Comparison of ENCODE assay signal across 7 cellular contexts in genomic region chr1:153566414-153567371, GRCh38. TPM values are rescaled to one million over a fixed set of nuclear protein-coding genes. Genes with fewer than 3 reads are reported as not detected.
DNase-seq lines count a peak whose midpoint lies in the region; ATAC-seq, FAIRE-seq and TF ChIP-seq lines count a peak whose summit lies in the region.

No MANE protein-coding gene starts in this region.

- TF ChIP-seq POLR2A in NB4 (IDR thresholded peaks at IDR 0.05; ENCODE audit: extremely low read depth, insufficient read length) (no peak), GM12878 (IDR thresholded peaks at IDR 0.05; ENCODE audit: low read depth, low read length) (no peak; the same call in 1 of the 2 replicates)

- TF ChIP-seq CTCF in NB4 (IDR thresholded peaks at IDR 0.05; ENCODE audit: low read depth, low read length), result no peak
- no peak for TF ChIP-seq CTCF in GM12878 (IDR thresholded peaks at IDR 0.05 in 2 of 3, conservative IDR thresholded peaks at IDR 0.05 in 1 of 3; ENCODE audit: control insufficient read depth in 2 of 3, extremely low read depth in 1 of 3, insufficient read depth in 1 of 3, low read depth in 3 of 3, low read length in 3 of 3)

- ATAC-seq in GM18511 (IDR thresholded peaks at IDR 0.05; ENCODE audit: unreplicated experiment) (peak; percentile 50), GM12878 (peak; percentile 79), GM19455 (IDR thresholded peaks at IDR 0.05; ENCODE audit: unreplicated experiment) (no peak)

- TF ChIP-seq RAD21 in GM12878 (IDR thresholded peaks at IDR 0.05; ENCODE audit: insufficient read depth, low read depth, low read length), result no peak

- H3K27me3 ChIP-seq in GM12878 (replicated peaks in 1 of 2; ENCODE audit: control insufficient read depth in 2 of 2, insufficient read depth in 2 of 2, low read length in 1 of 2) (no peaks in the 10 kb centered on the region), iPS DF 6.9 (ENCODE audit: control insufficient read depth, insufficient read depth, low read length) (no peaks in the 10 kb centered on the region), skeletal muscle satellite cell (ENCODE audit: control insufficient read depth, insufficient read depth, low read length) (no peaks in the 10 kb centered on the region)

- SMC1A ChIA-PET in GM12878 (lab: Charles Lee; ENCODE audit: uncharacterized antibody, unreplicated experiment), result interaction anchor here (0.8 to 2.2 kb wide), 13 partner anchors 14 to 221 kb away, joined by 3 to 21 read pairs (median 3); partner anchors contain the start of genes CHTOP and S100A6

- H3K36me3 ChIP-seq in GM12878 (ENCODE audit: control insufficient read depth in 2 of 2, insufficient read depth in 2 of 2, low read length in 1 of 2), result no peaks in the 10 kb centered on the region
- H3K36me3 ChIP-seq in iPS DF 6.9 (ENCODE audit: control insufficient read depth, insufficient read depth, low read length), result no peaks in the 10 kb centered on the region
- H3K36me3 ChIP-seq in skeletal muscle satellite cell (ENCODE audit: insufficient read depth, low read length), result no peaks in the 10 kb centered on the region

- H3K4me2 ChIP-seq in GM12878 (ENCODE audit: control insufficient read depth, insufficient read depth) (no peak overlapping the region), skeletal muscle satellite cell (ENCODE audit: low read length) (peak overlapping the region; percentile 80)

- RAD21 ChIA-PET in GM12878 (lab: Charles Lee; ENCODE audit: unreplicated experiment), result interaction anchor here (0.5 to 2.5 kb wide), 12 partner anchors 16 to 220 kb away, joined by 3 to 43 read pairs (median 5); partner anchors contain the start of genes CHTOP, S100A4, S100A5 and S100A6

- H3K9me3 ChIP-seq in GM12878 (replicated peaks; ENCODE audit: control insufficient read depth, insufficient read depth, low read length), result no peaks in the 10 kb centered on the region
- no peaks in the 10 kb centered on the region for H3K9me3 ChIP-seq in iPS DF 6.9 (ENCODE audit: control insufficient read depth, insufficient read depth, low read length)
- H3K9me3 ChIP-seq in skeletal muscle satellite cell (replicated peaks; ENCODE audit: low read length), result no peaks in the 10 kb centered on the region

- no TSS peak for BruUV-seq in GM12878 (replicated peaks; lab: Mats Ljungman, UMichigan)

- no peaks in the 10 kb centered on the region for H3K79me2 ChIP-seq in GM12878 (ENCODE audit: control insufficient read depth, insufficient read depth, low read length)

- H2AFZ ChIP-seq in GM12878 (ENCODE audit: control insufficient read depth, low read depth, low read length), result peak overlapping the region; percentile 88

- no peak for TF ChIP-seq EP300 in GM12878 (IDR thresholded peaks at IDR 0.05; ENCODE audit: borderline replicate concordance in 1 of 2, control insufficient read depth in 1 of 2, low read depth in 2 of 2, low read length in 2 of 2)

- WGBS in GM12878 (ENCODE audit: insufficient coverage, insufficient replicate concordance, low lambda C conversion rate, missing lambda C conversion rate), result 62% methylated on average over 13 of the region's 16 CpGs
- no CpG with 5 or more reads among the region's 16 CpGs for WGBS in iPS DF 6.9 (ENCODE audit: insufficient coverage, insufficient read length)

- FAIRE-seq in GM12878 (lab: Jason Lieb, UNC), result no peak

- H3K4me3 ChIP-seq in NB4 (ENCODE audit: low read depth, low read length) (no peak overlapping the region), GM12878 (no peak overlapping the region), iPS DF 6.9 (ENCODE audit: low read length) (no peak overlapping the region), skeletal muscle satellite cell (ENCODE audit: low read length) (peak overlapping the region; percentile 59)

- H3K27ac ChIP-seq in GM12878 (ENCODE audit: control insufficient read depth, insufficient read depth) (0 out of 2 replicates have a peak overlapping the region, but pooled peaks have one; percentile 11), iPS DF 6.9 (ENCODE audit: low read length) (no peak overlapping the region)

- H3K9ac ChIP-seq in GM12878 (ENCODE audit: control insufficient read depth, insufficient read depth, low read length) (no peak overlapping the region; the same call in 1 of the 2 replicates), skeletal muscle satellite cell (ENCODE audit: low read depth, low read length) (peak overlapping the region; percentile 93)

- intact Hi-C loops in GM12878 (cut with micrococcal nuclease; ENCODE audit: unreplicated experiment), result loop anchor here (5.0 kb wide), 2 partner anchors 34 to 181 kb away; no protein-coding TSS in a partner anchor

- CTCF ChIA-PET in GM12878 (lab: Yijun Ruan, JAX), result interaction anchor here (0.6 to 8.3 kb wide), 18 partner anchors 9 to 450 kb away, joined by 3 to 113 read pairs (median 4); partner anchors contain the start of genes CHTOP, S100A13, S100A14 and S100A5

- H3K4me1 ChIP-seq in GM12878 (ENCODE audit: control insufficient read depth, insufficient read depth, low read length) (peaks cover 15% of the 10 kb centered on the region), iPS DF 6.9 (ENCODE audit: control insufficient read depth, insufficient read depth, low read length) (peaks cover 17% of the 10 kb centered on the region), skeletal muscle satellite cell (ENCODE audit: control insufficient read depth, insufficient read depth, low read length) (peaks cover 57% of the 10 kb centered on the region)

- DNase-seq in NB4 (ENCODE audit: low read depth) (peak; percentile 97), UCSD-AML1 (lab: John Stamatoyannopoulos, UW; ENCODE audit: unreplicated experiment) (peak; percentile 89), GM12878 (ENCODE audit: low read depth, low spot score) (peak; percentile 37), iPS DF 6.9 (ENCODE audit: low read depth, low spot score) (peak; percentile 74)

- in situ Hi-C loops in GM12878 (cut with MboI), result no loop called here

- POLR2A ChIA-PET in GM12878 (lab: Charles Lee), result interaction anchor here (0.6 to 4.1 kb wide), 10 partner anchors 12 to 223 kb away, joined by 3 to 34 read pairs (median 4); partner anchors contain the start of genes CHTOP, S100A4, S100A5 and S100A6

- H4K20me1 ChIP-seq in GM12878 (ENCODE audit: control insufficient read depth, insufficient read depth), result no peaks in the 10 kb centered on the region

RNA-seq across cellular contexts. Expression of gene S100A2, which starts 1.0 kb away (rescaled TPM):
- total RNA-seq in GM12878 (2013; cell fraction: nucleolus; rRNA removed), result 1.3 TPM in 1 of 2 replicates, not detected in the other
- 0.11 and 0.76 TPM in 2 replicates for total RNA-seq in GM12878 (2014; rRNA removed)
- total RNA-seq in GM12878 (2014; rRNA removed; fragmentation: Illumina TruSeq; extraction: Trizol), result 0.69 and 0.76 TPM in 2 replicates
- total RNA-seq in GM12878 (2021), result 0.69 and 0.77 TPM in 2 replicates
- not detected for polyA plus RNA-seq in GM12878 (2011; ENCODE audit: low read depth)
- 0.37 and 1.5 TPM in 2 replicates for polyA plus RNA-seq in GM12878 (2011; rRNA removed)
- 0.58 and 0.64 TPM in 2 replicates for polyA plus RNA-seq in GM12878 (2011; cell fraction: cytosol; rRNA removed)
- polyA plus RNA-seq in GM12878 (2011; cell fraction: nucleus; rRNA removed), result 0.42 and 0.51 TPM in 2 replicates
- not detected in 2 replicates for polyA plus RNA-seq in GM12878 (2012)
- polyA plus RNA-seq in GM12878 (2014; fragmentation: Illumina TruSeq; extraction: Trizol), result 0.92 TPM in 1 of 2 replicates, not detected in the other
- polyA plus RNA-seq in GM12878 (2014; fragmentation: Nextera tagmentation; extraction: Ambion mirVana), result 1 to 10 TPM in 1 of 2 experiments, under 1 TPM in 1; 0.23 to 1.2 TPM
- polyA plus RNA-seq in GM12878 (2014; rRNA removed), result 0.37 and 1.4 TPM in 2 replicates
- polyA plus RNA-seq in GM12878 (2016; fragmentation: Nextera tagmentation; extraction: Ambion mirVana), result under 1 TPM in 1 of 2 experiments, not detected in 1; 0.42 TPM
- 0.66 TPM in 1 of 2 replicates, not detected in the other for polyA minus RNA-seq in GM12878 (2011; rRNA and poly(A)+ RNA removed)
- not detected in 2 replicates for polyA minus RNA-seq in GM12878 (2011; cell fraction: cytosol; rRNA and poly(A)+ RNA removed)
- not detected in 2 replicates for polyA minus RNA-seq in GM12878 (2011; cell fraction: nucleus; rRNA and poly(A)+ RNA removed)
- total RNA-seq in skeletal muscle satellite cell (2012; rRNA removed), result 2.5 and 3.9 TPM in 2 replicates

RNA-seq across cellular contexts. Expression of gene S100A3, which starts 17.6 kb away (rescaled TPM):
- total RNA-seq in GM12878 (2013; cell fraction: nucleolus; rRNA removed), result not detected in 2 replicates
- not detected in 2 replicates for total RNA-seq in GM12878 (2014; rRNA removed)
- total RNA-seq in GM12878 (2014; rRNA removed; fragmentation: Illumina TruSeq; extraction: Trizol), result not detected in 2 replicates
- 0.29 TPM in 1 of 2 replicates, not detected in the other for total RNA-seq in GM12878 (2021)
- polyA plus RNA-seq in GM12878 (2011; ENCODE audit: low read depth), result not detected
- polyA plus RNA-seq in GM12878 (2011; rRNA removed), result 0.32 and 0.45 TPM in 2 replicates
- 0.39 and 0.57 TPM in 2 replicates for polyA plus RNA-seq in GM12878 (2011; cell fraction: cytosol; rRNA removed)
- polyA plus RNA-seq in GM12878 (2011; cell fraction: nucleus; rRNA removed), result not detected in 2 replicates
- polyA plus RNA-seq in GM12878 (2012), result not detected in 2 replicates
- not detected in 2 replicates for polyA plus RNA-seq in GM12878 (2014; fragmentation: Illumina TruSeq; extraction: Trizol)
- polyA plus RNA-seq in GM12878 (2014; fragmentation: Nextera tagmentation; extraction: Ambion mirVana), result not detected
- polyA plus RNA-seq in GM12878 (2014; rRNA removed), result 0.32 TPM in 1 of 2 replicates, not detected in the other
- not detected for polyA plus RNA-seq in GM12878 (2016; fragmentation: Nextera tagmentation; extraction: Ambion mirVana)
- polyA minus RNA-seq in GM12878 (2011; rRNA and poly(A)+ RNA removed), result 1.2 TPM in 1 of 2 replicates, not detected in the other
- not detected in 2 replicates for polyA minus RNA-seq in GM12878 (2011; cell fraction: cytosol; rRNA and poly(A)+ RNA removed)
- polyA minus RNA-seq in GM12878 (2011; cell fraction: nucleus; rRNA and poly(A)+ RNA removed), result not detected in 2 replicates
- total RNA-seq in skeletal muscle satellite cell (2012; rRNA removed), result 11.6 and 13.2 TPM in 2 replicates

RNA-seq across cellular contexts. Expression of gene S100A4, which starts 21.1 kb away (rescaled TPM):
- 3.0 and 3.6 TPM in 2 replicates for total RNA-seq in GM12878 (2013; cell fraction: nucleolus; rRNA removed)
- 19.9 and 25.9 TPM in 2 replicates for total RNA-seq in GM12878 (2014; rRNA removed)
- 26.2 and 30.4 TPM in 2 replicates for total RNA-seq in GM12878 (2014; rRNA removed; fragmentation: Illumina TruSeq; extraction: Trizol)
- total RNA-seq in GM12878 (2021), result 29.5 and 34.0 TPM in 2 replicates
- 13.4 TPM for polyA plus RNA-seq in GM12878 (2011; ENCODE audit: low read depth)
- polyA plus RNA-seq in GM12878 (2011; rRNA removed), result 10.3 and 14.2 TPM in 2 replicates
- 15.2 and 20.3 TPM in 2 replicates for polyA plus RNA-seq in GM12878 (2011; cell fraction: cytosol; rRNA removed)
- 6.0 and 9.9 TPM in 2 replicates for polyA plus RNA-seq in GM12878 (2011; cell fraction: nucleus; rRNA removed)
- 7.0 and 13.3 TPM in 2 replicates for polyA plus RNA-seq in GM12878 (2012)
- 26.2 and 28.4 TPM in 2 replicates for polyA plus RNA-seq in GM12878 (2014; fragmentation: Illumina TruSeq; extraction: Trizol)
- 100 to 1,000 TPM in 1 of 2 experiments, 10 to 100 TPM in 1; 73.9 to 104 TPM for polyA plus RNA-seq in GM12878 (2014; fragmentation: Nextera tagmentation; extraction: Ambion mirVana)
- polyA plus RNA-seq in GM12878 (2014; rRNA removed), result 43.8 and 45.8 TPM in 2 replicates
- polyA plus RNA-seq in GM12878 (2016; fragmentation: Nextera tagmentation; extraction: Ambion mirVana), result 1 to 10 TPM; 4.3 to 9.9 TPM
- polyA minus RNA-seq in GM12878 (2011; rRNA and poly(A)+ RNA removed), result 2.9 and 9.0 TPM in 2 replicates
- polyA minus RNA-seq in GM12878 (2011; cell fraction: cytosol; rRNA and poly(A)+ RNA removed), result 9.4 and 9.9 TPM in 2 replicates
- polyA minus RNA-seq in GM12878 (2011; cell fraction: nucleus; rRNA and poly(A)+ RNA removed), result 1.5 and 1.7 TPM in 2 replicates
- total RNA-seq in skeletal muscle satellite cell (2012; rRNA removed), result 169 and 399 TPM in 2 replicates

RNA-seq across cellular contexts. Expression of gene S100A5, which starts 26.0 kb away (rescaled TPM):
- total RNA-seq in GM12878 (2013; cell fraction: nucleolus; rRNA removed), result not detected in 2 replicates
- total RNA-seq in GM12878 (2014; rRNA removed) (not detected in 2 replicates), GM12878 (2014; rRNA removed; fragmentation: Illumina TruSeq; extraction: Trizol) (0.63 TPM in 1 of 2 replicates, not detected in the other), GM12878 (2021) (0.45 and 0.49 TPM in 2 replicates)
- not detected for polyA plus RNA-seq in GM12878 (2011; ENCODE audit: low read depth)
- polyA plus RNA-seq in GM12878 (2011; rRNA removed) (not detected in 2 replicates), GM12878 (2014; fragmentation: Illumina TruSeq; extraction: Trizol) (not detected in 2 replicates), GM12878 (2014; fragmentation: Nextera tagmentation; extraction: Ambion mirVana) (under 1 TPM; 0.47 to 0.75 TPM), GM12878 (2014; rRNA removed) (0.28 TPM in 1 of 2 replicates, not detected in the other), GM12878 (2016; fragmentation: Nextera tagmentation; extraction: Ambion mirVana) (not detected)
- 0.22 TPM in 1 of 2 replicates, not detected in the other for polyA plus RNA-seq in GM12878 (2011; cell fraction: cytosol; rRNA removed)
- polyA plus RNA-seq in GM12878 (2011; cell fraction: nucleus; rRNA removed), result not detected in 2 replicates
- 0.83 TPM in 1 of 2 replicates, not detected in the other for polyA plus RNA-seq in GM12878 (2012)
- polyA minus RNA-seq in GM12878 (2011; rRNA and poly(A)+ RNA removed), result not detected in 2 replicates
- polyA minus RNA-seq in GM12878 (2011; cell fraction: cytosol; rRNA and poly(A)+ RNA removed), result not detected in 2 replicates
- polyA minus RNA-seq in GM12878 (2011; cell fraction: nucleus; rRNA and poly(A)+ RNA removed), result not detected in 2 replicates
- total RNA-seq in skeletal muscle satellite cell (2012; rRNA removed), result 1.3 TPM in 1 of 2 replicates, not detected in the other

RNA-seq across cellular contexts. Expression of gene S100A6, which starts 30.9 kb away (rescaled TPM):
- 1.7 and 5.0 TPM in 2 replicates for total RNA-seq in GM12878 (2013; cell fraction: nucleolus; rRNA removed)
- 44.6 and 48.4 TPM in 2 replicates for total RNA-seq in GM12878 (2014; rRNA removed)
- total RNA-seq in GM12878 (2014; rRNA removed; fragmentation: Illumina TruSeq; extraction: Trizol), result 45.7 and 46.9 TPM in 2 replicates
- total RNA-seq in GM12878 (2021), result 54.6 and 55.4 TPM in 2 replicates
- polyA plus RNA-seq in GM12878 (2011; ENCODE audit: low read depth), result 8.1 TPM
- polyA plus RNA-seq in GM12878 (2011; rRNA removed), result 5.3 and 7.2 TPM in 2 replicates
- polyA plus RNA-seq in GM12878 (2011; cell fraction: cytosol; rRNA removed), result 6.2 and 11.8 TPM in 2 replicates
- 2.4 and 9.4 TPM in 2 replicates for polyA plus RNA-seq in GM12878 (2011; cell fraction: nucleus; rRNA removed)
- 11.8 and 23.8 TPM in 2 replicates for polyA plus RNA-seq in GM12878 (2012)
- 10.5 and 15.0 TPM in 2 replicates for polyA plus RNA-seq in GM12878 (2014; fragmentation: Illumina TruSeq; extraction: Trizol)
- polyA plus RNA-seq in GM12878 (2014; fragmentation: Nextera tagmentation; extraction: Ambion mirVana), result 100 to 1,000 TPM; 109 to 121 TPM
- polyA plus RNA-seq in GM12878 (2014; rRNA removed), result 59.1 and 60.2 TPM in 2 replicates
- 10 to 100 TPM; 28.8 to 32.3 TPM for polyA plus RNA-seq in GM12878 (2016; fragmentation: Nextera tagmentation; extraction: Ambion mirVana)
- polyA minus RNA-seq in GM12878 (2011; rRNA and poly(A)+ RNA removed), result 3.4 and 7.7 TPM in 2 replicates
- 33.4 and 45.6 TPM in 2 replicates for polyA minus RNA-seq in GM12878 (2011; cell fraction: cytosol; rRNA and poly(A)+ RNA removed)
- 7.1 and 7.4 TPM in 2 replicates for polyA minus RNA-seq in GM12878 (2011; cell fraction: nucleus; rRNA and poly(A)+ RNA removed)
- 1,129 and 1,390 TPM in 2 replicates for total RNA-seq in skeletal muscle satellite cell (2012; rRNA removed)

Comparison
In these comparisons a context has a peak if more than half of its experiments do, and no peak if none do; other contexts are left out.
1. DNase-seq: peak in every context shown above with its lines; median percentile 97 in NB4; 89 in UCSD-AML1; 74 in iPS DF 6.9; 37 in GM12878.